In the genomic region with DNA sequence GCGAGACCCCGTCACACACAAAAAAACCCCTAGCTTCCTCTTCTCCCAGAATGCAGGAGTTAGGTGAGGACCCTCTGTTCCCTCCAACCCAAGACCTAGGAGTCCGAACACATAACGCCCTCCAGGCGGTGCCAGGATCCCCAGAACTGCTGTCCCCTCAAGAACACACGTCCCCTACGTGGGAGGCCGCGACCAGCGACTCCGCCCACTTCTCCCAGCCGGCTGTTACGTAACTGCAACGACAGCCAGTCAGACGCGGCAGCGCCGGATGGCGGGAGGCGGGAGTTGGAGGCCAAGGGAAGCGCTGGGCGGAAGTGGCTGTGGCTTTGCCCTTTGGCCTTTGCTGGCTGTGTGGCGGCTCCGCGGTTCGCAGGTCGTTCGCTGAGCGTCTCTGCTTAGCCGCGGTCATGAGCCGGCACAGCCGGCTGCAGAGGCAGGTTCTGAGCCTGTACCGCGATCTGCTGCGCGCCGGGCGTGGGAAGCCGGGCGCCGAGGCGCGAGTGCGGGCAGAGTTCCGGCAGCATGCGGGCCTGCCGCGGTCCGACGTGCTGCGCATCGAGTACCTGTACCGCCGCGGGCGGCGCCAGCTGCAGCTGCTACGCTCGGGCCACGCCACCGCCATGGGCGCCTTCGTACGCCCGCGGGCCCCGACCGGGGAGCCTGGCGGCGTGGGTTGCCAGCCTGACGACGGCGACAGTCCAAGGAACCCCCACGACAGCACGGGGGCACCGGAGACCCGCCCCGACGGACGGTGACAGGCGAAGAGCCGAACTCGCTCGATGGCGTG, we compare ENCODE assay signal across 8 cellular contexts. TPM values are rescaled to one million over a fixed set of nuclear protein-coding genes. Genes with fewer than 3 reads are reported as not detected.
DNase-seq lines count a peak whose midpoint lies in the region; ATAC-seq and TF ChIP-seq lines count a peak whose summit lies in the region.

Gene SDHAF1 (plus strand): TSS at position 321 of the 787 bp plus-strand sequence. CDS start 87 bp downstream, at position 408.

- dilution Hi-C loops in IMR-90 (cut with HindIII; ENCODE audit: low sequenced_read_pairs, unreplicated experiment), result no loop called here

- peak within 1 kb of the TSS; percentile 90 for H3K23ac ChIP-seq in IMR-90 (ENCODE audit: low read depth, low read length)

- peaks cover 13 to 44% of the 10 kb centered on the region in 2 experiments; a peak in 3 of 4 replicates for H3K79me1 ChIP-seq in IMR-90 (ENCODE audit: low read depth in 1 of 2, low read length in 2 of 2)

- TF ChIP-seq RAD21 in IMR-90 (IDR thresholded peaks at IDR 0.05; ENCODE audit: low read length), result no peak; the same call in 1 of the 2 replicates

- H4K8ac ChIP-seq in IMR-90 (ENCODE audit: low read depth in 2 of 2, low read length in 2 of 2), result peak within 1 kb of the TSS; percentile 83 to 100

- TF ChIP-seq POLR2A in IMR-90 (IDR thresholded peaks at IDR 0.05; ENCODE audit: low read depth, low read length), result no peak

- DNase-seq in DMS 273 treated with DMSO at 0.1 percent for 48 hours (lab: John Stamatoyannopoulos, UW) (peak; percentile 80), IMR-90 (peak; percentile 90), OCI-M1 (lab: John Stamatoyannopoulos, UW) (peak; percentile 98), activated T-cell treated with anti-CD3 and anti-CD28 coated beads for 48 hours (ENCODE audit: low read depth) (peak; percentile 94), epithelial cell of prostate (ENCODE audit: low read depth, low spot score) (peak; percentile 26)
- DNase-seq in stimulated activated CD8-positive, alpha-beta memory T cell treated with anti-CD3 and anti-CD28 coated beads, Interleukin-4, amount 100 ng/mL, for 48 hours, result peak; percentile 98

- H2BK5ac ChIP-seq in IMR-90 (ENCODE audit: low read depth, low read length, poor library complexity, severe bottlenecking), result peak within 1 kb of the TSS; percentile 71

- intact Hi-C loops in IMR-90 (cut with micrococcal nuclease), result loop anchor here (2.0 kb wide), 1 partner anchor 60 kb away; the partner anchor contains the start of genes THAP8 and WDR62

- H3K4ac ChIP-seq in IMR-90 (ENCODE audit: low read depth, low read length), result peak within 1 kb of the TSS; percentile 94

- no peaks in the 10 kb centered on the region; the same call in 1 of the 2 replicates for H3K9me1 ChIP-seq in IMR-90 (ENCODE audit: insufficient read depth, low read length)

- peak within 1 kb of the TSS; percentile 27; the same call in 1 of the 2 replicates for H2AK5ac ChIP-seq in IMR-90 (ENCODE audit: low read depth, low read length)

- no peak within 1 kb of the TSS; the same call in 1 of the 2 replicates for H2BK120ac ChIP-seq in IMR-90 (ENCODE audit: low read depth, low read length)

- H2AK9ac ChIP-seq in IMR-90 (replicated peaks; ENCODE audit: low read depth, low read length, poor library complexity), result peak within 1 kb of the TSS; percentile 93

- ATAC-seq in GM21515 (IDR thresholded peaks at IDR 0.05; ENCODE audit: unreplicated experiment) (peak; percentile 80), IMR-90 (ENCODE audit: low read depth) (peak; percentile 91)

- H4K91ac ChIP-seq in IMR-90 (ENCODE audit: insufficient read depth, low read depth, low read length), result peak within 1 kb of the TSS; percentile 85; the same call in 1 of the 2 replicates

- H3K27me3 ChIP-seq in IMR-90 (ENCODE audit: control insufficient read depth, insufficient read depth, low read length), result no peaks in the 10 kb centered on the region
- H3K27me3 ChIP-seq in mucosa of rectum (ENCODE audit: control insufficient read depth in 2 of 2, insufficient read depth in 2 of 2, low read length in 2 of 2), result no peaks in the 10 kb centered on the region

- CTCF ChIA-PET in IMR-90 (lab: Yijun Ruan, JAX), result interaction anchor here (1.4 kb wide), 1 partner anchor 48 kb away, joined by 3 read pairs; no protein-coding TSS in a partner anchor

- 0 out of 2 replicates have a peak within 1 kb of the TSS, but pooled peaks have one; percentile 66 for H3K56ac ChIP-seq in IMR-90 (ENCODE audit: extremely low read depth, insufficient read depth, low read length)

- POLR2A ChIA-PET in IMR-90 (lab: Charles Lee; ENCODE audit: unreplicated experiment), result no interaction called here

- H3K4me2 ChIP-seq in IMR-90 (ENCODE audit: low read depth, low read length), result peak within 1 kb of the TSS; percentile 90

- H3K9ac ChIP-seq in IMR-90 (ENCODE audit: low read depth, low read length), result peak within 1 kb of the TSS; percentile 70
- peak within 1 kb of the TSS; percentile 76 to 83 for H3K9ac ChIP-seq in mucosa of rectum (ENCODE audit: low read depth in 1 of 2, low read length in 2 of 2)

- H2BK20ac ChIP-seq in IMR-90 (ENCODE audit: low read depth, low read length), result no peak within 1 kb of the TSS

- peak within 1 kb of the TSS; percentile 93 for H4K5ac ChIP-seq in IMR-90 (ENCODE audit: low read depth, low read length)

- peaks cover 18% of the 10 kb centered on the region; the same call in 1 of the 2 replicates for H4K20me1 ChIP-seq in IMR-90 (ENCODE audit: insufficient read depth, low read length)

- H3K9me3 ChIP-seq in IMR-90 (ENCODE audit: control insufficient read depth, insufficient read depth, low read length) (no peaks in the 10 kb centered on the region), mucosa of rectum (ENCODE audit: control insufficient read depth in 2 of 2, low read length in 2 of 2) (no peaks in the 10 kb centered on the region)

- H3K36me3 ChIP-seq in IMR-90 (ENCODE audit: control insufficient read depth, insufficient read depth, low read length), result peaks cover 2% of the 10 kb centered on the region; the same call in 1 of the 2 replicates
- H3K36me3 ChIP-seq in mucosa of rectum (ENCODE audit: control insufficient read depth in 2 of 2, insufficient read depth in 2 of 2, low read length in 2 of 2), result peaks cover 0 to 3% of the 10 kb centered on the region in 2 donors

- TF ChIP-seq CTCF in IMR-90 (conservative IDR thresholded peaks at IDR 0.05; ENCODE audit: low read depth, low read length), result no peak

- 1% methylated on average over 43 of the region's 86 CpGs; no CpG with 5 or more reads in 1 of the 2 experiments for WGBS in IMR-90 (ENCODE audit: extremely low coverage in 2 of 2, insufficient read length in 1 of 2), 2 experiments

- in situ Hi-C loops in IMR-90 (cut with MboI; ENCODE audit: low sequenced_read_pairs), result no loop called here

- H3K27ac ChIP-seq in IMR-90 (ENCODE audit: insufficient read depth, low read length), result peak within 1 kb of the TSS; percentile 67
- H3K27ac ChIP-seq in epithelial cell of prostate, result peak within 1 kb of the TSS; percentile 27
- peak within 1 kb of the TSS; percentile 66 to 85 for H3K27ac ChIP-seq in mucosa of rectum (ENCODE audit: low read depth in 2 of 2, low read length in 2 of 2)

- H2AFZ ChIP-seq in IMR-90 (replicated peaks; ENCODE audit: low read length, poor library complexity), result peak within 1 kb of the TSS; percentile 99

- peak within 1 kb of the TSS; percentile 93 for H3K14ac ChIP-seq in IMR-90 (replicated peaks; ENCODE audit: low read depth, low read length)

- peaks cover 2% of the 10 kb centered on the region; the same call in 1 of the 2 replicates for H3K4me1 ChIP-seq in IMR-90 (ENCODE audit: control insufficient read depth, insufficient read depth, low read length)
- peaks cover 12 to 21% of the 10 kb centered on the region in 2 donors for H3K4me1 ChIP-seq in mucosa of rectum (ENCODE audit: control insufficient read depth in 2 of 2, insufficient read depth in 2 of 2, low read length in 2 of 2)

- H3K4me3 ChIP-seq in IMR-90 (ENCODE audit: insufficient read depth, low read depth, low read length) (peak within 1 kb of the TSS; percentile 71), mucosa of rectum (ENCODE audit: low read length in 2 of 2) (peak within 1 kb of the TSS; percentile 73 to 93)

- BruUV-seq in IMR-90 (replicated peaks; lab: Mats Ljungman, UMichigan), result no TSS peak

- peak within 1 kb of the TSS; percentile 39 for H3K18ac ChIP-seq in IMR-90 (ENCODE audit: low read depth, low read length)

- no peak within 1 kb of the TSS for H2BK15ac ChIP-seq in IMR-90 (ENCODE audit: low read depth, low read length)

TF ChIP-seq in IMR-90, 13 proteins besides CTCF, POLR2A, EP300 and RAD21:
- TF ChIP-seq FOS (IDR thresholded peaks at IDR 0.05; ENCODE audit: low read depth, low read length) (no peak), MXI1 (IDR thresholded peaks at IDR 0.05; ENCODE audit: borderline replicate concordance, low read depth, low read length) (no peak; the same call in 1 of the 2 replicates), CEBPB (IDR thresholded peaks at IDR 0.05; ENCODE audit: low read depth, low read length) (peak; percentile 95), SMC3 (IDR thresholded peaks at IDR 0.05; ENCODE audit: low read depth, low read length) (no peak), RFX5 (IDR thresholded peaks at IDR 0.05; ENCODE audit: low read depth, low read length) (no peak), BHLHE40 (IDR thresholded peaks at IDR 0.05; ENCODE audit: low read depth, low read length) (no peak), MAFK (IDR thresholded peaks at IDR 0.05; ENCODE audit: low read depth, low read length) (no peak), CHD1 (IDR thresholded peaks at IDR 0.05; ENCODE audit: low read depth, low read length) (no peak)
- TF ChIP-seq, protein P1, sequence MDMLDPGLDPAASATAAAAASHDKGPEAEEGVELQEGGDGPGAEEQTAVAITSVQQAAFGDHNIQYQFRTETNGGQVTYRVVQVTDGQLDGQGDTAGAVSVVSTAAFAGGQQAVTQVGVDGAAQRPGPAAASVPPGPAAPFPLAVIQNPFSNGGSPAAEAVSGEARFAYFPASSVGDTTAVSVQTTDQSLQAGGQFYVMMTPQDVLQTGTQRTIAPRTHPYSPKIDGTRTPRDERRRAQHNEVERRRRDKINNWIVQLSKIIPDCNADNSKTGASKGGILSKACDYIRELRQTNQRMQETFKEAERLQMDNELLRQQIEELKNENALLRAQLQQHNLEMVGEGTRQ (IDR thresholded peaks at IDR 0.05; ENCODE audit: low read depth, low read length), result no peak
TF ChIP-seq in IMR-90: peak in this region for 1.

RNA-seq across cellular contexts. Expression of gene SDHAF1, which starts in this region (rescaled TPM):
- total RNA-seq in IMR-90 (2012; rRNA removed), result 4.8 and 5.0 TPM in 2 replicates
- 9.9 and 13.2 TPM in 2 replicates for polyA plus RNA-seq in IMR-90 (2012; rRNA removed)
- polyA plus RNA-seq in IMR-90 (2012; cell fraction: cytosol; rRNA removed), result 23.8 and 28.6 TPM in 2 replicates
- 7.2 and 13.6 TPM in 2 replicates for polyA plus RNA-seq in IMR-90 (2012; cell fraction: nucleus; rRNA removed; ENCODE audit: low replicate concordance)

Comparison
In these comparisons a context has a peak if more than half of its experiments do, and no peak if none do; other contexts are left out.
1. Peak in every context shown above with its lines: DNase-seq, ATAC-seq, H3K4me3 ChIP-seq and H3K27ac ChIP-seq.
2. DNase-seq: peak in every context shown above with its lines; median percentile 98 in OCI-M1; 98 in stimulated activated CD8-positive, alpha-beta memory T cell treated with anti-CD3 and anti-CD28 coated beads, Interleukin-4, amount 100 ng/mL, for 48 hours; 94 in activated T-cell treated with anti-CD3 and anti-CD28 coated beads for 48 hours; 90 in IMR-90; 80 in DMS 273 treated with DMSO at 0.1 percent for 48 hours; 26 in epithelial cell of prostate.